20 cellular contexts compared by ENCODE assay signal in the genomic region with DNA sequence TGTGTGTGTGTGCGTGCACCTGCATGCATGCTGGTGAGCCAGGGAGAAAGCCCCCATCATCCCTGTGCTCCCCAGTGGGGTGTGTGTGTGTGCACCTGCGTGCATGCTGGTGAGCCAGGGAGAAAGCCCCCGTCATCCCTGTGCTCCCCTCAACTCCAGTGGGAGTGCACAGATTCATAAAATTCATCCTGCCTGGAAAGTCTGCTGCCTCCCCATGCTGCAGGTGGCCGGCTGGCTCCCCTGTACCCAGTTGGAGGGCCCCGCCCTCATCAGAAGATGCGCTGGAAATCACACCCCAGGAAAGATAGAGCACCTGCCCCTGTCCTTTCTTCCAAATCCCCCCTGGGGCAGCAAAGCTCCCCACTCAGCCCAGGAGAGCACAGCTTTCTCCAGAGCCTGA.
DNase-seq lines count a peak whose midpoint lies in the region; ATAC-seq and TF ChIP-seq lines count a peak whose summit lies in the region.
"Had no signal": no experiment of that assay in that cellular context is flagged by ENCODE, and none has a peak within 500 bp of the region (broad histone marks: within the 10 kb centered on the region; RNA-seq: fewer than 3 reads in every experiment).

No MANE protein-coding gene starts in this region.

- TF ChIP-seq POLR2A in testis (IDR thresholded peaks at IDR 0.05): no peak

- no peak overlapping the region for H2AFZ ChIP-seq in GM23338

- peaks cover 5% of the 10 kb centered on the region for H3K27me3 Mint-ChIP-seq in GM23338 (ENCODE audit: insufficient read depth, low read depth, poor library complexity)
- H3K27me3 Mint-ChIP-seq: CD4-positive, CD25-positive, alpha-beta regulatory T cell; T-cell had no signal

- H3K27ac ChIP-seq in GM23338 (ENCODE audit: low read depth) (no peak overlapping the region), ascending aorta (peak overlapping the region; percentile 62 to 78), lower lobe of right lung (no peak overlapping the region), skeletal muscle tissue (ENCODE audit: low read depth, low read length) (peak overlapping the region; percentile 68), testis (no peak overlapping the region)

- H3K27ac Mint-ChIP-seq in GM23338: peak overlapping the region; percentile 44; the same call in 1 of the 2 replicates
- H3K27ac Mint-ChIP-seq: activated T-helper 2 cell treated with anti-CD3 and anti-CD28 coated beads, Interferon-gamma antibody, Interleukin-2, Interleukin-4, amounts not matched to agents 10 μg/mL and 5 μg/mL and 100 μg/mL, durations not matched to agents 14 hours and 24 hours and 36 hours; CD4-positive, CD25-positive, alpha-beta regulatory T cell; T-cell had no signal

- H3K79me2 ChIP-seq in GM23338 (replicated peaks; ENCODE audit: insufficient read depth): no peaks in the 10 kb centered on the region

- ATAC-seq in GM23338 (peak; percentile 41; the same call in 2 of the 3 replicates), lower lobe of right lung (no peak)
- ATAC-seq: esophagus mucosa, left colon, T-cell had no signal

- H3K4me2 ChIP-seq in GM23338: no peak overlapping the region

- peak overlapping the region in 2 of 3 donors; percentile 6 to 27 for H3K9ac ChIP-seq in skeletal muscle tissue (ENCODE audit: low read depth in 1 of 3, low read length in 3 of 3)

- no peak for TF ChIP-seq CTCF in GM23338 (conservative IDR thresholded peaks at IDR 0.05; ENCODE audit: low read depth in 2 of 2)
- no peak for TF ChIP-seq CTCF in ascending aorta (IDR thresholded peaks at IDR 0.05)
- no peak for TF ChIP-seq CTCF in lower lobe of right lung (IDR thresholded peaks at IDR 0.05)
- TF ChIP-seq CTCF in testis (IDR thresholded peaks at IDR 0.05): no peak

- DNase-seq in GM23338 (ENCODE audit: low spot score) (no peak), ascending aorta (ENCODE audit: low spot score in 2 of 2) (peak in 1 of 2 donors; percentile 12), lower lobe of right lung (peak; percentile 20), DMS79 treated with DMSO at 0.1 percent for 48 hours (lab: John Stamatoyannopoulos, UW) (no peak), SK-N-DZ (ENCODE audit: low spot score) (no peak), testis (no peak)
- DNase-seq: activated CD4-positive, alpha-beta T cell treated with anti-CD3 and anti-CD28 coated beads for 4 hours; amniotic stem cell; CD4-positive, CD25-positive, alpha-beta regulatory T cell; HCEC 1CT; midbrain; NCI-H1105 treated with DMSO at 0.1 percent for 48 hours; NCI-H524; SHP77; T-cell had no signal

- H3K9me2 ChIP-seq in GM23338 (ENCODE audit: insufficient read depth): no peaks in the 10 kb centered on the region

- no peaks in the 10 kb centered on the region for H3F3A ChIP-seq in GM23338 (replicated peaks; ENCODE audit: low read depth)

- H3K9me3 ChIP-seq in ascending aorta (no peaks in the 10 kb centered on the region), lower lobe of right lung (no peaks in the 10 kb centered on the region), skeletal muscle tissue (ENCODE audit: control insufficient read depth in 3 of 3, low read length in 3 of 3) (no peaks in the 10 kb centered on the region), testis (no peaks in the 10 kb centered on the region)
- H3K9me3 ChIP-seq: suprapubic skin had no signal

- H3K36me3 ChIP-seq in GM23338 (ENCODE audit: insufficient read depth): no peaks in the 10 kb centered on the region
- H3K36me3 ChIP-seq in ascending aorta: no peaks in the 10 kb centered on the region
- peaks cover 13% of the 10 kb centered on the region for H3K36me3 ChIP-seq in lower lobe of right lung
- peaks cover 0 to 3% (median 0%) of the 10 kb centered on the region in 3 donors for H3K36me3 ChIP-seq in skeletal muscle tissue (ENCODE audit: control insufficient read depth in 3 of 3, insufficient read depth in 3 of 3, low read length in 3 of 3)
- H3K36me3 ChIP-seq in testis (ENCODE audit: low read depth, missing control alignments): no peaks in the 10 kb centered on the region
- H3K36me3 ChIP-seq: suprapubic skin had no signal

- H3K36me3 Mint-ChIP-seq in GM23338 (ENCODE audit: low read depth): peaks cover 26% of the 10 kb centered on the region

- peaks cover 28% of the 10 kb centered on the region for H3K9me3 Mint-ChIP-seq in GM23338
- H3K9me3 Mint-ChIP-seq: activated T-helper 2 cell treated with anti-CD3 and anti-CD28 coated beads, Interferon-gamma antibody, Interleukin-2, Interleukin-4, amounts not matched to agents 10 μg/mL and 5 μg/mL and 100 μg/mL, durations not matched to agents 14 hours and 24 hours and 36 hours had no signal

- peaks cover 15% of the 10 kb centered on the region for H3K4me1 Mint-ChIP-seq in GM23338
- H3K4me1 Mint-ChIP-seq: CD4-positive, CD25-positive, alpha-beta regulatory T cell; T-cell had no signal

- no peaks in the 10 kb centered on the region for H4K20me1 ChIP-seq in GM23338 (replicated peaks; ENCODE audit: insufficient read depth)

- WGBS in testis, 2 donors: 89 to 100% methylated on average over 2 to 6 of the region's 6 CpGs

- no peak overlapping the region for H3K4me3 Mint-ChIP-seq in GM23338
- H3K4me3 Mint-ChIP-seq: CD4-positive, CD25-positive, alpha-beta regulatory T cell; T-cell had no signal

- H3K4me3 ChIP-seq in GM23338 (no peak overlapping the region), ascending aorta (no peak overlapping the region), lower lobe of right lung (no peak overlapping the region), skeletal muscle tissue (ENCODE audit: low read length in 3 of 3) (peak overlapping the region in 1 of 3 donors; percentile 7), testis (no peak overlapping the region)
- H3K4me3 ChIP-seq: suprapubic skin had no signal

- intact Hi-C loops in ascending aorta (cut with DNase I): no loop called here
- intact Hi-C loops in lower lobe of right lung (cut with DNase I): no loop called here
- intact Hi-C loops in testis (cut with DNase I; ENCODE audit: low total_unique reads): no loop called here

- H3K27me3 ChIP-seq in GM23338 (ENCODE audit: insufficient read depth) (no peaks in the 10 kb centered on the region), ascending aorta (no peaks in the 10 kb centered on the region), lower lobe of right lung (ENCODE audit: low read depth) (no peaks in the 10 kb centered on the region), skeletal muscle tissue (ENCODE audit: control insufficient read depth in 3 of 3, insufficient read depth in 3 of 3, low read length in 3 of 3) (no peaks in the 10 kb centered on the region), testis (no peaks in the 10 kb centered on the region)
- H3K27me3 ChIP-seq: suprapubic skin had no signal

- H3K4me1 ChIP-seq in GM23338 (ENCODE audit: insufficient read depth) (peaks cover 2% of the 10 kb centered on the region; the same call in 1 of the 2 replicates), ascending aorta (peaks cover 0 to 3% of the 10 kb centered on the region in 2 donors), lower lobe of right lung (peaks cover 9% of the 10 kb centered on the region), skeletal muscle tissue (ENCODE audit: control insufficient read depth in 3 of 3, insufficient read depth in 3 of 3, low read length in 3 of 3) (peaks cover 23 to 24% (median 24%) of the 10 kb centered on the region in 3 donors), testis (no peaks in the 10 kb centered on the region)

TF ChIP-seq in GM23338, 12 proteins besides CTCF, POLR2A, EP300 and RAD21 (continues in another document):
- TF ChIP-seq, protein P1, sequence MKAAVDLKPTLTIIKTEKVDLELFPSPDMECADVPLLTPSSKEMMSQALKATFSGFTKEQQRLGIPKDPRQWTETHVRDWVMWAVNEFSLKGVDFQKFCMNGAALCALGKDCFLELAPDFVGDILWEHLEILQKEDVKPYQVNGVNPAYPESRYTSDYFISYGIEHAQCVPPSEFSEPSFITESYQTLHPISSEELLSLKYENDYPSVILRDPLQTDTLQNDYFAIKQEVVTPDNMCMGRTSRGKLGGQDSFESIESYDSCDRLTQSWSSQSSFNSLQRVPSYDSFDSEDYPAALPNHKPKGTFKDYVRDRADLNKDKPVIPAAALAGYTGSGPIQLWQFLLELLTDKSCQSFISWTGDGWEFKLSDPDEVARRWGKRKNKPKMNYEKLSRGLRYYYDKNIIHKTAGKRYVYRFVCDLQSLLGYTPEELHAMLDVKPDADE (IDR thresholded peaks at IDR 0.05): no peak

Comparison
In these comparisons a context has a peak if more than half of its experiments do, and no peak if none do; other contexts are left out.
1. H3K27ac ChIP-seq: peak in ascending aorta (2 of 2) and skeletal muscle tissue (single experiment); none in GM23338 (single experiment), lower lobe of right lung (single experiment) and testis (0 of 2).